In the genomic region with DNA sequence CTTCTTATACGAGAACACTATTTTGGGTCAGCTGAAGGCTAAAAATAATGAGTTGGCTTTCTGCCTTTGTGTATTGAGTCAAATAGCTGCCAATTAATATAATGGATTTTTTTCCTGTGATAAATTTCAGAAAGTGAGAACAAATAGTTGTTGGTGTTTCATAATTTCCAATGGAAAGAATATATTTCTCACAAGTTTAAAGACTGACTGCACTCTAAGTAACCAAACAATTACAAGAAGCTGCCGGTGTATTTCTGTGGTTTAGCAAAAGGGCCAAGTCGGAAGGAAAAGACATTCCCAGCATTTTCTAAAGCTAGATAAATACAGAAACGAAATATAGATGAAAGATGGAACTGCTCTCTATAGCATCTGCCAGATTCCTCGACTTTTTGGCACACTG, we compare ENCODE assay signal across 18 cellular contexts.
"Had no signal": no experiment of that assay in that cellular context is flagged by ENCODE, and none has a peak within 500 bp of the region (broad histone marks: within the 10 kb centered on the region; RNA-seq: fewer than 3 reads in every experiment).

No MANE protein-coding gene starts in this region.

- H3K9me3 Mint-ChIP-seq: activated naive CD4-positive, alpha-beta T cell treated with anti-CD3 and anti-CD28 coated beads, Interleukin-2, amount 50 U/mL, for 24 hours; brain had no signal

- H3K4me1 Mint-ChIP-seq: activated CD4-positive, alpha-beta T cell treated with anti-CD3 and anti-CD28 coated beads for 36 hours; activated naive CD4-positive, alpha-beta T cell treated with anti-CD3 and anti-CD28 coated beads, Interleukin-2, amount 50 U/mL, for 24 hours; brain; WTC11 had no signal

- H3K4me3 Mint-ChIP-seq: activated CD4-positive, alpha-beta T cell treated with anti-CD3 and anti-CD28 coated beads for 36 hours; activated naive CD4-positive, alpha-beta T cell treated with anti-CD3 and anti-CD28 coated beads, Interleukin-2, amount 50 U/mL, for 24 hours; brain; WTC11 had no signal

- H3K4me1 ChIP-seq: adrenal gland, colonic mucosa, gastrocnemius medialis, heart left ventricle, left ventricle myocardium inferior, vagina had no signal

- H3K4me3 ChIP-seq: adrenal gland, colonic mucosa, gastrocnemius medialis, heart left ventricle, left ventricle myocardium inferior, vagina had no signal

- H3K36me3 ChIP-seq: adrenal gland, colonic mucosa, gastrocnemius medialis, heart left ventricle, left ventricle myocardium inferior, vagina had no signal

- H3K9me3 ChIP-seq: adrenal gland, colonic mucosa, gastrocnemius medialis, heart left ventricle, left ventricle myocardium inferior, vagina had no signal

- H3K27me3 ChIP-seq: adrenal gland, colonic mucosa, gastrocnemius medialis, vagina had no signal

- H3K36me3 Mint-ChIP-seq: activated naive CD4-positive, alpha-beta T cell treated with anti-CD3 and anti-CD28 coated beads, Interleukin-2, amount 50 U/mL, for 24 hours; brain; WTC11 had no signal

- H3K27ac Mint-ChIP-seq: activated CD4-positive, alpha-beta T cell treated with anti-CD3 and anti-CD28 coated beads for 36 hours; activated naive CD4-positive, alpha-beta T cell treated with anti-CD3 and anti-CD28 coated beads, Interleukin-2, amount 50 U/mL, for 24 hours; WTC11 had no signal

- ATAC-seq: activated CD4-positive, alpha-beta T cell treated with anti-CD3 and anti-CD28 coated beads for 36 hours; gastrocnemius medialis; heart left ventricle; stimulated activated naive CD8-positive, alpha-beta T cell treated with anti-CD3 and anti-CD28 coated beads, Interleukin-15, Interleukin-2, amounts not matched to agents 100 U/mL and 50 U/mL, for 24 hours; WTC11 had no signal

- H3K27ac ChIP-seq: adrenal gland, colonic mucosa, gastrocnemius medialis, heart left ventricle, left ventricle myocardium inferior, vagina had no signal

- DNase-seq: activated CD4-positive, alpha-beta T cell treated with anti-CD3 and anti-CD28 coated beads for 36 hours; activated CD4-positive, alpha-beta T cell treated with anti-CD3 and anti-CD28 coated beads, Interleukin-2, amount 50 U/mL, for 48 hours; activated gamma-delta T cell; adrenal gland; central memory CD4-positive, alpha-beta T cell; colonic mucosa; erythroblast; gastrocnemius medialis; heart left ventricle; left ventricle myocardium inferior; mammary epithelial cell; retina; stimulated activated naive CD8-positive, alpha-beta T cell treated with anti-CD3 and anti-CD28 coated beads, Interleukin-15, Interleukin-2, amounts not matched to agents 100 U/mL and 50 U/mL, for 24 hours; trophoblast cell had no signal

- H3K27me3 Mint-ChIP-seq: activated naive CD4-positive, alpha-beta T cell treated with anti-CD3 and anti-CD28 coated beads, Interleukin-2, amount 50 U/mL, for 24 hours; brain had no signal
